In the genomic region with DNA sequence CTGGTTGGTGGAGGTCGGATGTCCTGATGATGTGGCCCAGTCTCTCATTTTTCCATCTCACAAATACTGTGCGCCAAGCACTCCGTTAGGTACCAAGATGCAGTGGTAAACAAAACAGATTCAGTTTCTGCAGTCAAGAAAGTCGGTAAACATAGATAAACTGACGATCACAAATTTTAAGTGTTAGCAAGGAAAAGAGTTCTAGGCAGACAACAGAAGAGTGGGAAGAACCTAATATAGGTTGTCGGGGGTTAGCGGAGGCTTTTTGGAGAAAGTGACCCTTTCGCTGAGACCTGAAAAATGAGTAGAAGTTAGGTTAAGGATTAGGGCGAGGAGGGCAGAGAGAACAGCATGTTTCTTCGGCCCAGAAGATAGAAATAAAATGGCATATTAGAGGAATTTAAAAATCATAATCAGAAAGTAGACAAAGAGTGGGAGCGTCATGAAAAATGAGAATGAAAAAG, we compare ENCODE assay signal across 8 cellular contexts. TPM values are rescaled to one million over a fixed set of nuclear protein-coding genes. Genes with fewer than 3 reads are reported as not detected.
DNase-seq lines count a peak whose midpoint lies in the region; ATAC-seq and TF ChIP-seq lines count a peak whose summit lies in the region.

No MANE protein-coding gene starts in this region.

- BruUV-seq in MCF 10A (replicated peaks; lab: Mats Ljungman, UMichigan), result TSS peak; percentile 79

- H3K27me3 Mint-ChIP-seq in MCF 10A (ENCODE audit: insufficient read depth, unreplicated experiment) (no peaks in the 10 kb centered on the region), mesothelial cell of epicardium (ENCODE audit: low read depth) (no peaks in the 10 kb centered on the region)

- no peak for ATAC-seq in left ventricle myocardium superior
- no peak for ATAC-seq in aorta (ENCODE audit: low FRiP score)
- ATAC-seq in GM18511 (IDR thresholded peaks at IDR 0.05; ENCODE audit: unreplicated experiment), result no peak

- H3K9me3 Mint-ChIP-seq in MCF 10A (ENCODE audit: unreplicated experiment) (no peaks in the 10 kb centered on the region), mesothelial cell of epicardium (no peaks in the 10 kb centered on the region)

- 2% methylated on average over 11 of the region's 11 CpGs for WGBS in aorta, 2 donors

- H3K36me3 ChIP-seq in left ventricle myocardium inferior (peaks cover 14% of the 10 kb centered on the region), aorta (ENCODE audit: control insufficient read depth in 1 of 2, insufficient read depth in 2 of 2, low read length in 1 of 2) (no peaks in the 10 kb centered on the region)

- peak overlapping the region; percentile 94 for H3K4me3 Mint-ChIP-seq in MCF 10A (ENCODE audit: unreplicated experiment)
- peak overlapping the region; percentile 79 for H3K4me3 Mint-ChIP-seq in mesothelial cell of epicardium

- intact Hi-C loops in left ventricle myocardium inferior (cut with micrococcal nuclease), result no loop called here
- intact Hi-C loops in left ventricle myocardium superior (cut with micrococcal nuclease), result no loop called here
- intact Hi-C loops in MCF 10A (cut with micrococcal nuclease), result loop anchor here (1.0 to 5.0 kb wide), 2 partner anchors 183 to 206 kb away; a partner anchor contains a TSS
- intact Hi-C loops in aorta (cut with DNase I), result no loop called here
- intact Hi-C loops in head of caudate nucleus (cut with DNase I), result no loop called here

- peak overlapping the region; percentile 84 for H3K4me3 ChIP-seq in left ventricle myocardium inferior
- H3K4me3 ChIP-seq in aorta (ENCODE audit: low read length in 2 of 2), result peak overlapping the region; percentile 58 to 96

- POLR2A ChIA-PET in MCF 10A (lab: Yijun Ruan, JAX), result interaction anchor here (0.7 to 2.8 kb wide), 7 partner anchors 8 to 1623 kb away, joined by 3 to 35 read pairs (median 8); a partner anchor contains a TSS

- in situ Hi-C loops in ACHN (cut with HindIII; ENCODE audit: low pct_ligation_motif_present, low pct_unique_long_range_greater_than_20kb, low sequenced_read_pairs), result no loop called here

- H3K27ac ChIP-seq in left ventricle myocardium inferior (replicated peaks), result peak overlapping the region; percentile 82
- H3K27ac ChIP-seq in aorta (ENCODE audit: low read depth in 1 of 2, low read length in 2 of 2), result peak overlapping the region in 1 of 2 donors; percentile 48

- H3K4me1 ChIP-seq in left ventricle myocardium inferior, result peaks cover 56% of the 10 kb centered on the region
- peaks cover 2 to 14% of the 10 kb centered on the region in 2 donors for H3K4me1 ChIP-seq in aorta (ENCODE audit: control insufficient read depth in 1 of 2, insufficient read depth in 2 of 2, low read length in 2 of 2)

- H3K4me1 Mint-ChIP-seq in MCF 10A (ENCODE audit: insufficient read depth, unreplicated experiment) (peaks cover 43% of the 10 kb centered on the region), mesothelial cell of epicardium (peaks cover 35% of the 10 kb centered on the region)

- H3K36me3 Mint-ChIP-seq in MCF 10A (ENCODE audit: insufficient read depth, unreplicated experiment), result peaks cover 23% of the 10 kb centered on the region
- peaks cover 6% of the 10 kb centered on the region for H3K36me3 Mint-ChIP-seq in mesothelial cell of epicardium

- H3K9me3 ChIP-seq in left ventricle myocardium inferior (replicated peaks) (no peaks in the 10 kb centered on the region), aorta (ENCODE audit: control insufficient read depth, low read length) (no peaks in the 10 kb centered on the region)

- TF ChIP-seq CTCF in left ventricle myocardium inferior (IDR thresholded peaks at IDR 0.05; ENCODE audit: borderline replicate concordance), result no peak
- no peak for TF ChIP-seq CTCF in MCF 10A (IDR thresholded peaks at IDR 0.05; ENCODE audit: unreplicated experiment)
- TF ChIP-seq CTCF in mesothelial cell of epicardium (IDR thresholded peaks at IDR 0.05; ENCODE audit: unreplicated experiment), result no peak

- H3K27me3 ChIP-seq in left ventricle myocardium inferior (ENCODE audit: low read depth) (no peaks in the 10 kb centered on the region), aorta (ENCODE audit: control insufficient read depth in 1 of 2, insufficient read depth in 2 of 2, low read length in 1 of 2) (no peaks in the 10 kb centered on the region)

- H3K27ac Mint-ChIP-seq in MCF 10A (ENCODE audit: low read depth, unreplicated experiment) (peak overlapping the region; percentile 77), mesothelial cell of epicardium (peak overlapping the region; percentile 87)

- DNase-seq in left ventricle myocardium inferior (no peak), left ventricle myocardium superior (no peak), MCF 10A (ENCODE audit: unreplicated experiment) (no peak), mesothelial cell of epicardium (ENCODE audit: low spot score in 2 of 2, unreplicated experiment in 2 of 2) (no peak), aorta (no peak), head of caudate nucleus (no peak), ACHN (no peak)

- CTCF ChIA-PET in MCF 10A (lab: Yijun Ruan, JAX), result interaction anchor here (1.1 kb wide), 1 partner anchor 16 kb away, joined by 5 read pairs; no protein-coding TSS in a partner anchor

RNA-seq across cellular contexts. Expression of a gene that starts 0.5 kb away (rescaled TPM):
- total RNA-seq in left ventricle myocardium inferior (20.5 TPM), left ventricle myocardium superior (18.7 TPM), MCF 10A (2022) (19.4 and 21.1 TPM in 2 replicates), mesothelial cell of epicardium (28.0 to 29.5 TPM (median 28.8 TPM) in 3 replicates), aorta (10 to 100 TPM; 16.5 to 22.4 TPM)
- polyA plus RNA-seq in aorta, result 10 to 100 TPM in 1 of 2 donors, 1 to 10 TPM in 1; 6.8 to 11.3 TPM

RNA-seq across cellular contexts. Expression of a gene that starts 0.7 kb away (rescaled TPM):
- total RNA-seq in left ventricle myocardium inferior, result 19.5 TPM
- total RNA-seq in left ventricle myocardium superior, result 19.2 TPM
- 29.9 and 31.0 TPM in 2 replicates for total RNA-seq in MCF 10A (2022)
- total RNA-seq in mesothelial cell of epicardium, result 51.9 to 53.3 TPM (median 52.6 TPM) in 3 replicates
- 10 to 100 TPM; 36.1 to 38.2 TPM for total RNA-seq in aorta
- polyA plus RNA-seq in aorta, result 10 to 100 TPM; 23.5 to 26.3 TPM
